In genomic region chr13:91722267-91722884, GRCh38 we compare ENCODE assay signal across 8 cellular contexts.
A peak's percentile ranks its signal among the peaks of the same experiment; 100 is the strongest.
DNase-seq lines count a peak whose midpoint lies in the region; ATAC-seq, FAIRE-seq and TF ChIP-seq lines count a peak whose summit lies in the region.

No MANE protein-coding gene starts in this region.

- H3K9me3 ChIP-seq in suprapubic skin, result no peaks in the 10 kb centered on the region

- TF ChIP-seq EP300 in suprapubic skin (IDR thresholded peaks at IDR 0.05), result no peak

- no peaks in the 10 kb centered on the region for H3K36me3 ChIP-seq in suprapubic skin

- WGBS in suprapubic skin, result 22% methylated on average over 4 of the region's 4 CpGs

- peak; percentile 44 for FAIRE-seq in frontal cortex (lab: Jason Lieb, UNC)

- DNase-seq in RPMI8226 (peak; percentile 43), frontal cortex (ENCODE audit: low spot score in 2 of 2) (peak; percentile 1 to 12), suprapubic skin (ENCODE audit: low spot score in 2 of 2) (no peak), middle frontal gyrus (ENCODE audit: extremely low spot score, low spot score) (no peak), AG08396 (ENCODE audit: low spot score) (no peak)
- DNase-seq in activated CD4-positive, alpha-beta T cell treated with anti-CD3 and anti-CD28 coated beads, Interleukin-2, amount 50 U/mL, for 48 hours, result no peak

- no peaks in the 10 kb centered on the region for H3K4me1 ChIP-seq in suprapubic skin

- TF ChIP-seq POLR2A in suprapubic skin (IDR thresholded peaks at IDR 0.05), result no peak

- TF ChIP-seq CTCF in C4-2B (conservative IDR thresholded peaks at IDR 0.05), result peak; percentile 77
- TF ChIP-seq CTCF in suprapubic skin (IDR thresholded peaks at IDR 0.05), result peak; percentile 9 to 27

- H3K4me3 ChIP-seq in suprapubic skin, result no peak overlapping the region

- no peak overlapping the region for H3K27ac ChIP-seq in C4-2B
- H3K27ac ChIP-seq in suprapubic skin, result no peak overlapping the region

- ATAC-seq in HG03175 (IDR thresholded peaks at IDR 0.05; ENCODE audit: unreplicated experiment), result peak; percentile 53

- H3K27me3 ChIP-seq in suprapubic skin, result no peaks in the 10 kb centered on the region

Comparison
In these comparisons a context has a peak if more than half of its experiments do, and no peak if none do; other contexts are left out.
1. DNase-seq: peak in RPMI8226 (single experiment) and frontal cortex (2 of 2); none in suprapubic skin (0 of 2), middle frontal gyrus (single experiment), activated CD4-positive, alpha-beta T cell treated with anti-CD3 and anti-CD28 coated beads, Interleukin-2, amount 50 U/mL, for 48 hours (0 of 2) and AG08396 (single experiment).